ENCODE assay signal across 1 cellular context in genomic region chr12:67727652-67728295, GRCh38.
TF ChIP-seq lines count a peak whose summit lies in the region.

No MANE protein-coding gene starts in this region.

TF ChIP-seq in SK-N-SH, 30 proteins besides CTCF, POLR2A, EP300 and RAD21 (continued from another document):
- no peak for TF ChIP-seq REST (IDR thresholded peaks at IDR 0.05; ENCODE audit: low read depth, low read length)
- no peak for TF ChIP-seq GATA2 (CRISPR knock-in tag; IDR thresholded peaks at IDR 0.05)
- TF ChIP-seq RCOR1 (IDR thresholded peaks at IDR 0.05; ENCODE audit: low read length): no peak
- TF ChIP-seq PBX3 (IDR thresholded peaks at IDR 0.05): no peak
- TF ChIP-seq NFIC (IDR thresholded peaks at IDR 0.05; ENCODE audit: borderline replicate concordance): no peak; the same call in 1 of the 2 replicates
- TF ChIP-seq POLR2AphosphoS5 (IDR thresholded peaks at IDR 0.05; ENCODE audit: low read depth, low read length): no peak
